ENCODE assay signal across 2 cellular contexts in genomic region chr6:140401666-140402255, GRCh38.
TF ChIP-seq lines count a peak whose summit lies in the region.

No MANE protein-coding gene starts in this region.

TF ChIP-seq in HCT116, 20 proteins besides CTCF, POLR2A, EP300 and RAD21:
- TF ChIP-seq EZH2phosphoT487 (IDR thresholded peaks at IDR 0.05; ENCODE audit: borderline replicate concordance) (no peak), ZFX (IDR thresholded peaks at IDR 0.05) (no peak), SIN3A (IDR thresholded peaks at IDR 0.05; ENCODE audit: low read depth) (no peak), TCF7L2 (IDR thresholded peaks at IDR 0.05; ENCODE audit: borderline replicate concordance, extremely low read depth, insufficient read depth, insufficient read length) (no peak), SRF (IDR thresholded peaks at IDR 0.05; ENCODE audit: low read depth) (no peak), MAX (IDR thresholded peaks at IDR 0.05) (no peak), JUND (IDR thresholded peaks at IDR 0.05) (no peak), ZNF274 (IDR thresholded peaks at IDR 0.05; ENCODE audit: low read depth, low read length) (no peak), FOSL1 (IDR thresholded peaks at IDR 0.05; ENCODE audit: low read depth) (no peak), ATF3 (IDR thresholded peaks at IDR 0.05) (no peak), YY1 (IDR thresholded peaks at IDR 0.05; ENCODE audit: extremely low read depth, insufficient replicate concordance, low read depth, low read length) (no peak), EZH2 (IDR thresholded peaks at IDR 0.05) (no peak), ZBTB33 (IDR thresholded peaks at IDR 0.05; ENCODE audit: extremely low read depth, insufficient replicate concordance, low read length) (no peak), EGR1 (IDR thresholded peaks at IDR 0.05; ENCODE audit: low read depth) (no peak), POLR2AphosphoS5 (IDR thresholded peaks at IDR 0.05; ENCODE audit: low read depth, low read length) (no peak), ELF1 (IDR thresholded peaks at IDR 0.05; ENCODE audit: borderline replicate concordance, low read depth) (no peak), CEBPB (IDR thresholded peaks at IDR 0.05; ENCODE audit: low read depth) (no peak), REST (IDR thresholded peaks at IDR 0.05; ENCODE audit: low read depth) (no peak)
TF ChIP-seq in HCT116: peak in this region for 0.

TF ChIP-seq in SK-N-SH treated with all-trans-retinoic acid at 6 μM for 48 hours, 23 proteins besides CTCF, POLR2A, EP300 and RAD21:
- TF ChIP-seq POU6F1 (CRISPR knock-in tag; IDR thresholded peaks at IDR 0.05; ENCODE audit: borderline replicate concordance, low read depth): no peak
- no peak for TF ChIP-seq ZC3H10 (CRISPR knock-in tag; IDR thresholded peaks at IDR 0.05)
- TF ChIP-seq BACH2 (CRISPR knock-in tag; IDR thresholded peaks at IDR 0.05; ENCODE audit: borderline replicate concordance): no peak
- TF ChIP-seq RARB (CRISPR knock-in tag; IDR thresholded peaks at IDR 0.05): no peak
- no peak for TF ChIP-seq TOX (CRISPR knock-in tag; IDR thresholded peaks at IDR 0.05; ENCODE audit: borderline replicate concordance)
- TF ChIP-seq TCF4 (CRISPR knock-in tag; IDR thresholded peaks at IDR 0.05; ENCODE audit: borderline replicate concordance): no peak
- no peak for TF ChIP-seq ESRRG (CRISPR knock-in tag; IDR thresholded peaks at IDR 0.05)
- no peak for TF ChIP-seq PATZ1 (CRISPR knock-in tag; IDR thresholded peaks at IDR 0.05; ENCODE audit: borderline replicate concordance)
- TF ChIP-seq ZFP3 (CRISPR knock-in tag; IDR thresholded peaks at IDR 0.05): no peak
- TF ChIP-seq CREB5 (CRISPR knock-in tag; IDR thresholded peaks at IDR 0.05; ENCODE audit: low read depth): no peak
- TF ChIP-seq ZNF8 (CRISPR knock-in tag; IDR thresholded peaks at IDR 0.05): no peak
- no peak for TF ChIP-seq ISL1 (CRISPR knock-in tag; IDR thresholded peaks at IDR 0.05)
- no peak for TF ChIP-seq ZNF565 (CRISPR knock-in tag; conservative IDR thresholded peaks at IDR 0.05; ENCODE audit: low read depth)
- no peak for TF ChIP-seq CSDC2 (CRISPR knock-in tag; IDR thresholded peaks at IDR 0.05)
- no peak for TF ChIP-seq OSR1 (CRISPR knock-in tag; IDR thresholded peaks at IDR 0.05)
- TF ChIP-seq TSHZ2 (CRISPR knock-in tag; IDR thresholded peaks at IDR 0.05): no peak
- TF ChIP-seq SNAI2 (CRISPR knock-in tag; IDR thresholded peaks at IDR 0.05): no peak
- no peak for TF ChIP-seq ARNTL (CRISPR knock-in tag; IDR thresholded peaks at IDR 0.05; ENCODE audit: borderline replicate concordance, low read depth)
- no peak for TF ChIP-seq CSRNP3 (CRISPR knock-in tag; IDR thresholded peaks at IDR 0.05)
- TF ChIP-seq ZNF70 (CRISPR knock-in tag; IDR thresholded peaks at IDR 0.05): no peak
